12 cellular contexts compared by ENCODE assay signal in the genomic region with DNA sequence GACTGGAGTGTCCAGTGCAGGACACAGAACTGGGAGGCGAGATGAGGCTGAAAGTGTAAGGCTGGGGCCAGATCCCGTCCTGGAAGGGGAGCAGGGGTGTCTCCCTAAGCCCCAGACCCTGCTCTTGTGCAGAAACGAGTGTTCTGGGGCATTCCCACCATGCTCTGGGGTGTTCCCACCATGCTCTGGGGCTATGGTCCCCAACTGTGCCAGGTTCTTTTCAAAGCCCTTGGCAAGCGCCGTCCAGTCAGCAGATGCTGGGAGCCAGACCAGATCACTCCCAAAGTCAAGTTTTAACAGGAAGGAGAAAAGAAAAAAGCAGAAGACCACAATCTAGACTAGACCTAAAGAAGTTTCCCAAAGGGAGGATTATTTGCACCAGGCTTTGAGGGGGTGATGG. TPM values are rescaled to one million over a fixed set of nuclear protein-coding genes. Genes with fewer than 3 reads are reported as not detected.
DNase-seq lines count a peak whose midpoint lies in the region; ATAC-seq, FAIRE-seq and TF ChIP-seq lines count a peak whose summit lies in the region.
"Had no signal": no experiment of that assay in that cellular context is flagged by ENCODE, and none has a peak within 500 bp of the region (broad histone marks: within the 10 kb centered on the region; RNA-seq: fewer than 3 reads in every experiment).

No MANE protein-coding gene starts in this region.

- H3K9ac ChIP-seq in astrocyte (ENCODE audit: low read length) (peak overlapping the region; percentile 8), smooth muscle cell (ENCODE audit: low read depth) (no peak overlapping the region)

- H3K79me2 ChIP-seq in astrocyte (ENCODE audit: insufficient read depth, low read length): peaks cover 76% of the 10 kb centered on the region
- peaks cover 42% of the 10 kb centered on the region for H3K79me2 ChIP-seq in smooth muscle cell (ENCODE audit: low read depth)

- no peak overlapping the region for H3K27ac ChIP-seq in astrocyte (ENCODE audit: low read depth, low read length)
- H3K27ac ChIP-seq in smooth muscle cell (ENCODE audit: low read depth): peak overlapping the region; percentile 6

- peaks cover 6% of the 10 kb centered on the region for H3F3A ChIP-seq in smooth muscle cell (ENCODE audit: low read depth)

- H3K4me1 Mint-ChIP-seq in HFFc6 (ENCODE audit: low read depth): peaks cover 27% of the 10 kb centered on the region
- peaks cover 21% of the 10 kb centered on the region for H3K4me1 Mint-ChIP-seq in astrocyte (ENCODE audit: low read depth, unreplicated experiment)

- H3K27me3 ChIP-seq in astrocyte (ENCODE audit: insufficient read depth, low read length) (no peaks in the 10 kb centered on the region), smooth muscle cell (ENCODE audit: low read depth) (no peaks in the 10 kb centered on the region)

- WGBS in smooth muscle cell (ENCODE audit: low lambda C conversion rate): 89% methylated on average over 5 of the region's 5 CpGs

- H3K4me3 Mint-ChIP-seq in HFFc6 (peak overlapping the region; percentile 93), astrocyte (ENCODE audit: unreplicated experiment) (peak overlapping the region; percentile 93)

- ATAC-seq in GM21381 (IDR thresholded peaks at IDR 0.05; ENCODE audit: unreplicated experiment): no peak
- ATAC-seq in HG02678 (IDR thresholded peaks at IDR 0.05; ENCODE audit: unreplicated experiment): no peak

- DNase-seq in HFFc6: no peak
- DNase-seq in astrocyte (ENCODE audit: low read depth): no peak
- DNase-seq in hypothalamus (lab: John Stamatoyannopoulos, UW): peak in 29 of 51 donors; percentile 9 to 72 (median 37)
- no peak for DNase-seq in smooth muscle cell (lab: John Stamatoyannopoulos, UW; ENCODE audit: unreplicated experiment)
- DNase-seq in activated CD8-positive, alpha-beta memory T cell treated with anti-CD3 and anti-CD28 coated beads, Interleukin-2, amount 50 U/mL, for 4 hours: no peak
- DNase-seq in NCI-H2171 (lab: John Stamatoyannopoulos, UW): no peak
- DNase-seq: activated T-cell treated with anti-CD3 and anti-CD28 coated beads for 4 hours; NK-92 treated with Interleukin-12 subunit alpha and Interleukin-12 subunit beta, amount 100 ng/mL, for 24 hours; T-helper 9 cell had no signal

- H3K36me3 ChIP-seq in astrocyte (ENCODE audit: insufficient read depth, low read length) (peaks cover 17% of the 10 kb centered on the region), smooth muscle cell (ENCODE audit: low read depth) (no peaks in the 10 kb centered on the region)

- H3K27ac Mint-ChIP-seq in HFFc6: peak overlapping the region; percentile 66
- H3K27ac Mint-ChIP-seq in astrocyte (ENCODE audit: unreplicated experiment): no peak overlapping the region

- no peak for TF ChIP-seq CTCF in HFFc6 (IDR thresholded peaks at IDR 0.05)
- TF ChIP-seq CTCF in astrocyte (IDR thresholded peaks at IDR 0.05; ENCODE audit: insufficient read depth, low read depth, low read length): no peak
- TF ChIP-seq CTCF in smooth muscle cell (IDR thresholded peaks at IDR 0.05; ENCODE audit: borderline replicate concordance, insufficient read depth, poor library complexity, severe bottlenecking): no peak

- H3K27me3 Mint-ChIP-seq in HFFc6 (ENCODE audit: insufficient read depth) (peaks cover 6% of the 10 kb centered on the region; the same call in 1 of the 2 replicates), astrocyte (ENCODE audit: low read depth, unreplicated experiment) (no peaks in the 10 kb centered on the region)

- H4K20me1 ChIP-seq in astrocyte (ENCODE audit: insufficient read depth, low read length): peaks cover 86% of the 10 kb centered on the region
- peaks cover 61% of the 10 kb centered on the region for H4K20me1 ChIP-seq in smooth muscle cell (ENCODE audit: low read depth)

- H2AFZ ChIP-seq in astrocyte (ENCODE audit: low read depth, low read length) (no peak overlapping the region), smooth muscle cell (ENCODE audit: low read depth) (no peak overlapping the region)

- H3K36me3 Mint-ChIP-seq in HFFc6 (ENCODE audit: low read depth) (peaks cover 30% of the 10 kb centered on the region), astrocyte (ENCODE audit: low read depth, unreplicated experiment) (peaks cover 6% of the 10 kb centered on the region)

- no peaks in the 10 kb centered on the region for H3K9me3 ChIP-seq in astrocyte (ENCODE audit: insufficient read depth, low read depth, low read length)
- H3K9me3 ChIP-seq in smooth muscle cell (replicated peaks; ENCODE audit: low read depth): no peaks in the 10 kb centered on the region

- no peaks in the 10 kb centered on the region for H3K9me3 Mint-ChIP-seq in HFFc6
- no peaks in the 10 kb centered on the region for H3K9me3 Mint-ChIP-seq in astrocyte (ENCODE audit: unreplicated experiment)

- no peak overlapping the region for H3K4me3 ChIP-seq in astrocyte (ENCODE audit: insufficient read depth, low read depth, low read length)
- H3K4me3 ChIP-seq in smooth muscle cell: no peak overlapping the region

- H3K4me1 ChIP-seq in astrocyte (ENCODE audit: insufficient read depth, low read length): peaks cover 18% of the 10 kb centered on the region
- peaks cover 9% of the 10 kb centered on the region for H3K4me1 ChIP-seq in smooth muscle cell (ENCODE audit: low read depth)

- no peak for FAIRE-seq in astrocyte (lab: Jason Lieb, UNC)
- FAIRE-seq: colon had no signal

- H3K4me2 ChIP-seq in astrocyte (ENCODE audit: low read length): peak overlapping the region; percentile 100
- peak overlapping the region; percentile 93 for H3K4me2 ChIP-seq in smooth muscle cell

RNA-seq across cellular contexts. Expression of a gene that starts 2.5 kb away (rescaled TPM):
- total RNA-seq in HFFc6 (2021; fragmentation: NEBNext Ultra II Directional; extraction: Animal tissue kit (Norgen Biotek cat#: 25700)): 100 to 1,000 TPM; 289 to 336 (median 313) TPM
- total RNA-seq in astrocyte (193 and 194 TPM in 2 replicates), smooth muscle cell (115 and 127 TPM in 2 replicates)
- polyA plus RNA-seq in smooth muscle cell: 248 and 295 TPM in 2 replicates

RNA-seq across cellular contexts. Expression of a gene that starts 2.8 kb away (rescaled TPM):
- 10 to 100 TPM; 57.6 to 66.8 (median 64.1) TPM for total RNA-seq in HFFc6 (2021; fragmentation: NEBNext Ultra II Directional; extraction: Animal tissue kit (Norgen Biotek cat#: 25700))
- total RNA-seq in astrocyte (49.7 and 52.2 TPM in 2 replicates), smooth muscle cell (59.7 and 64.1 TPM in 2 replicates)
- 123 and 143 TPM in 2 replicates for polyA plus RNA-seq in smooth muscle cell

RNA-seq across cellular contexts. Expression of a gene that starts 29.3 kb away (rescaled TPM):
- 10 to 100 TPM in 1 of 6 experiments, 1 to 10 TPM in 5; 8.8 to 10.2 (median 9.0) TPM for total RNA-seq in HFFc6 (2021; fragmentation: NEBNext Ultra II Directional; extraction: Animal tissue kit (Norgen Biotek cat#: 25700))
- total RNA-seq in astrocyte (5.8 and 6.5 TPM in 2 replicates), smooth muscle cell (20.6 and 24.9 TPM in 2 replicates)
- 13.7 and 15.8 TPM in 2 replicates for polyA plus RNA-seq in smooth muscle cell

RNA-seq across cellular contexts. Expression of a gene that starts 29.8 kb away (rescaled TPM):
- total RNA-seq in HFFc6 (2021; fragmentation: NEBNext Ultra II Directional; extraction: Animal tissue kit (Norgen Biotek cat#: 25700)): 10 to 100 TPM in 1 of 6 experiments, 1 to 10 TPM in 5; 7.9 to 10.5 (median 9.1) TPM
- 6.8 and 7.8 TPM in 2 replicates for total RNA-seq in astrocyte
- 9.0 and 9.5 TPM in 2 replicates for total RNA-seq in smooth muscle cell
- 5.3 and 8.2 TPM in 2 replicates for polyA plus RNA-seq in smooth muscle cell

RNA-seq across cellular contexts. Expression of a gene that starts 30.1 kb away (rescaled TPM):
- 10 to 100 TPM in 2 of 6 experiments, 1 to 10 TPM in 4; 5.2 to 16.1 (median 7.0) TPM for total RNA-seq in HFFc6 (2021; fragmentation: NEBNext Ultra II Directional; extraction: Animal tissue kit (Norgen Biotek cat#: 25700))
- 2.4 TPM in 2 replicates for total RNA-seq in astrocyte
- 0.72 TPM in 1 of 2 replicates, not detected in the other for total RNA-seq in smooth muscle cell
- polyA plus RNA-seq in smooth muscle cell: 0.59 TPM in 1 of 2 replicates, not detected in the other

Comparison
In these comparisons a context has a peak if more than half of its experiments do, and no peak if none do; other contexts are left out.
1. DNase-seq: peak in hypothalamus (29 of 51); none in HFFc6 (single experiment), astrocyte (single experiment), smooth muscle cell (single experiment), activated CD8-positive, alpha-beta memory T cell treated with anti-CD3 and anti-CD28 coated beads, Interleukin-2, amount 50 U/mL, for 4 hours (single experiment) and NCI-H2171 (single experiment).